ENCODE assay signal across 2 cellular contexts in genomic region chr16:57039148-57039812, GRCh38.
TF ChIP-seq lines count a peak whose summit lies in the region.

No MANE protein-coding gene starts in this region.

TF ChIP-seq in SK-N-SH, 30 proteins besides CTCF, POLR2A, EP300 and RAD21 (continued from another document):
- TF ChIP-seq USF1 (IDR thresholded peaks at IDR 0.05; ENCODE audit: borderline replicate concordance, low read depth): no peak
- TF ChIP-seq POLR2AphosphoS5 (IDR thresholded peaks at IDR 0.05; ENCODE audit: low read depth, low read length): no peak
- TF ChIP-seq MXI1 (IDR thresholded peaks at IDR 0.05; ENCODE audit: low read depth, low read length): no peak
- TF ChIP-seq PBX3 (IDR thresholded peaks at IDR 0.05): no peak
- TF ChIP-seq GATA2 (CRISPR knock-in tag; IDR thresholded peaks at IDR 0.05): no peak
- no peak for TF ChIP-seq FOSL2 (IDR thresholded peaks at IDR 0.05; ENCODE audit: borderline replicate concordance, low read depth)
- TF ChIP-seq ZBTB33 (IDR thresholded peaks at IDR 0.05; ENCODE audit: borderline replicate concordance, low read depth): no peak

TF ChIP-seq in SK-N-SH treated with all-trans-retinoic acid at 6 μM for 48 hours, 23 proteins besides CTCF, POLR2A, EP300 and RAD21 (continued from another document):
- TF ChIP-seq PATZ1 (CRISPR knock-in tag; IDR thresholded peaks at IDR 0.05; ENCODE audit: borderline replicate concordance) (no peak), ZFP30 (CRISPR knock-in tag; IDR thresholded peaks at IDR 0.05) (no peak), CREB5 (CRISPR knock-in tag; IDR thresholded peaks at IDR 0.05; ENCODE audit: low read depth) (no peak), ZNF8 (CRISPR knock-in tag; IDR thresholded peaks at IDR 0.05) (no peak), BACH2 (CRISPR knock-in tag; IDR thresholded peaks at IDR 0.05; ENCODE audit: borderline replicate concordance) (no peak), TOX (CRISPR knock-in tag; IDR thresholded peaks at IDR 0.05; ENCODE audit: borderline replicate concordance) (no peak), ZFP3 (CRISPR knock-in tag; IDR thresholded peaks at IDR 0.05) (no peak), ZNF70 (CRISPR knock-in tag; IDR thresholded peaks at IDR 0.05) (no peak), TCF4 (CRISPR knock-in tag; IDR thresholded peaks at IDR 0.05; ENCODE audit: borderline replicate concordance) (no peak), ISL1 (CRISPR knock-in tag; IDR thresholded peaks at IDR 0.05) (no peak), SNAI2 (CRISPR knock-in tag; IDR thresholded peaks at IDR 0.05) (no peak), CSRNP3 (CRISPR knock-in tag; IDR thresholded peaks at IDR 0.05) (no peak), RARB (CRISPR knock-in tag; IDR thresholded peaks at IDR 0.05) (no peak), OSR1 (CRISPR knock-in tag; IDR thresholded peaks at IDR 0.05) (no peak)
